Comparison of ENCODE assay signal across 8 cellular contexts in the genomic region with DNA sequence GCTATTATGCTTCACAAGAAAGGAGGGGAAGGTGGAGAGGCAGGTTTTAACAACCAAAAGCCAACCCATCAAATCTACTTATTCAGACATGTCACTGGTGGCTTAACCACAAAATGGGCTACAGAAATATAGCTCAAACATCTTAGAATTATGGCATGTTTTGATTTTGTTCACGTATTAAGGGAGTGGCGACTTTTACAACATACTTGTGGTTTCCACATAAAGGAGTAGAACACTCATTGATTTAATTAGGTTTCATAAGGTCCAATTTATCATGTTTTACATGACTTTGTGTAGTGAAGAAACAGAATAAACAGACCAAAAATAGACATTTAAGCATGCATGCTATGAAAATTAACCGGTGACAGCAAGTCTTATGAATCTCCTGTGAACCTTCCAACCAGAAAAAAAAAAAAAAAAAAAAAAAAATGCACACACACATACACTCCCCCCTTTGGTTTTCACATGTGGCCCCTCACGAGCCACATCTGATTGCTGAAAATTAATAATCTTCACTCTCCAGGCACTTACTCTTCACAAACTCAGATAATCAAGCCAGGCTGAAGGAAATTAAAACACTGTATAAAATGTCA. TPM values are rescaled to one million over a fixed set of nuclear protein-coding genes. Genes with fewer than 3 reads are reported as not detected.
A peak's percentile ranks its signal among the peaks of the same experiment; 100 is the strongest.
DNase-seq lines count a peak whose midpoint lies in the region; ATAC-seq and TF ChIP-seq lines count a peak whose summit lies in the region.

No MANE protein-coding gene starts in this region.

- peaks cover 0 to 12% (median 0%) of the 10 kb centered on the region in 11 experiments; a peak in 3 of 22 replicates for H3K27me3 ChIP-seq in BLaER1 treated with 17β-estradiol and CSF1 and Interleukin-3, amounts not matched to agents 10 nM and 100 nM
- H3K27me3 ChIP-seq in mesendoderm (ENCODE audit: insufficient read depth, low read length, poor library complexity) (no peaks in the 10 kb centered on the region), brain microvascular endothelial cell (replicated peaks) (no peaks in the 10 kb centered on the region)
- peaks cover 0 to 5% of the 10 kb centered on the region in 2 donors for H3K27me3 ChIP-seq in naive thymus-derived CD4-positive, alpha-beta T cell (ENCODE audit: control insufficient read depth in 2 of 2, insufficient read depth in 2 of 2, low read length in 2 of 2)

- POLR2A ChIA-PET in naive thymus-derived CD4-positive, alpha-beta T cell (lab: Charles Lee), result no interaction called here

- H3K23ac ChIP-seq in mesendoderm (ENCODE audit: low read length), result no peak overlapping the region

- peak overlapping the region; percentile 26 for H3K4me3 Mint-ChIP-seq in chondrocyte (ENCODE audit: unreplicated experiment)
- no peak overlapping the region for H3K4me3 Mint-ChIP-seq in stimulated activated effector memory CD8-positive, alpha-beta T cell treated with anti-CD3 and anti-CD28 coated beads, Interleukin-12 subunit alpha, Interleukin-12 subunit beta, amount 100 ng/mL, for 72 hours
- H3K4me3 Mint-ChIP-seq in naive thymus-derived CD4-positive, alpha-beta T cell, result no peak overlapping the region

- H3K4me1 ChIP-seq in BLaER1 treated with 17β-estradiol and CSF1 and Interleukin-3, amounts not matched to agents 10 nM and 100 nM, result peaks cover 50 to 100% (median 89%) of the 10 kb centered on the region in 10 experiments
- peaks cover 33% of the 10 kb centered on the region for H3K4me1 ChIP-seq in mesendoderm (ENCODE audit: control insufficient read depth, low read depth, low read length)
- H3K4me1 ChIP-seq in naive thymus-derived CD4-positive, alpha-beta T cell (ENCODE audit: control insufficient read depth in 2 of 2, insufficient read depth in 2 of 2, low read length in 2 of 2), result no peaks in the 10 kb centered on the region

- no peaks in the 10 kb centered on the region for H3K9me3 ChIP-seq in BLaER1 treated with 17β-estradiol and CSF1 and Interleukin-3, amounts not matched to agents 10 nM and 100 nM (replicated peaks in 1 of 11)
- no peaks in the 10 kb centered on the region for H3K9me3 ChIP-seq in naive thymus-derived CD4-positive, alpha-beta T cell (ENCODE audit: control insufficient read depth in 2 of 3, low read length in 3 of 3)

- no peaks in the 10 kb centered on the region for H3K4me1 Mint-ChIP-seq in chondrocyte (ENCODE audit: low read depth)
- H3K4me1 Mint-ChIP-seq in stimulated activated effector memory CD8-positive, alpha-beta T cell treated with anti-CD3 and anti-CD28 coated beads, Interleukin-12 subunit alpha, Interleukin-12 subunit beta, amount 100 ng/mL, for 72 hours, result no peaks in the 10 kb centered on the region
- peaks cover 0 to 3% (median 1%) of the 10 kb centered on the region in 7 donors for H3K4me1 Mint-ChIP-seq in naive thymus-derived CD4-positive, alpha-beta T cell

- WGBS in mesendoderm (ENCODE audit: extremely low coverage, insufficient coverage, low lambda C conversion rate), result no CpG with 5 or more reads among the region's 4 CpGs

- CTCF ChIA-PET in naive thymus-derived CD4-positive, alpha-beta T cell (lab: Charles Lee), result no interaction called here

- H4K5ac ChIP-seq in mesendoderm (ENCODE audit: low read length), result no peak overlapping the region

- peaks cover 0 to 83% (median 4%) of the 10 kb centered on the region in 11 experiments; a peak in 8 of 22 replicates for H4K20me1 ChIP-seq in BLaER1 treated with 17β-estradiol and CSF1 and Interleukin-3, amounts not matched to agents 10 nM and 100 nM

- no peak overlapping the region for H3K27ac Mint-ChIP-seq in chondrocyte (ENCODE audit: unreplicated experiment)
- no peak overlapping the region for H3K27ac Mint-ChIP-seq in stimulated activated effector memory CD8-positive, alpha-beta T cell treated with anti-CD3 and anti-CD28 coated beads, Interleukin-12 subunit alpha, Interleukin-12 subunit beta, amount 100 ng/mL, for 72 hours
- no peak overlapping the region for H3K27ac Mint-ChIP-seq in naive thymus-derived CD4-positive, alpha-beta T cell

- no peak overlapping the region for H2BK5ac ChIP-seq in mesendoderm (ENCODE audit: low read length)

- H3K36me3 Mint-ChIP-seq in chondrocyte (ENCODE audit: low read depth), result no peaks in the 10 kb centered on the region
- no peaks in the 10 kb centered on the region for H3K36me3 Mint-ChIP-seq in stimulated activated effector memory CD8-positive, alpha-beta T cell treated with anti-CD3 and anti-CD28 coated beads, Interleukin-12 subunit alpha, Interleukin-12 subunit beta, amount 100 ng/mL, for 72 hours
- H3K36me3 Mint-ChIP-seq in naive thymus-derived CD4-positive, alpha-beta T cell, result no peaks in the 10 kb centered on the region

- H3K18ac ChIP-seq in mesendoderm (ENCODE audit: low read length), result peak overlapping the region; percentile 75

- H3K79me2 ChIP-seq in mesendoderm (ENCODE audit: control insufficient read depth, insufficient read depth, low read length), result peaks cover 58% of the 10 kb centered on the region

- no peak overlapping the region for H2AK5ac ChIP-seq in mesendoderm (ENCODE audit: low read length)

- peak; percentile 87 for DNase-seq in LoVo (ENCODE audit: low spot score)
- DNase-seq in chondrocyte (ENCODE audit: low spot score), result no peak
- no peak for DNase-seq in mesendoderm
- DNase-seq in stimulated activated effector memory CD8-positive, alpha-beta T cell treated with anti-CD3 and anti-CD28 coated beads, Interleukin-12 subunit alpha, Interleukin-12 subunit beta, amount 100 ng/mL, for 72 hours (ENCODE audit: low spot score in 2 of 2), result no peak
- no peak for DNase-seq in brain microvascular endothelial cell
- no peak for DNase-seq in activated CD4-positive, alpha-beta T cell treated with anti-CD3 and anti-CD28 coated beads for 48 hours
- no peak for DNase-seq in naive thymus-derived CD4-positive, alpha-beta T cell

- peak overlapping the region in 5 of 10 experiments; percentile 74 to 98 (median 80); a peak in 9 of 20 replicates for H3K4me3 ChIP-seq in BLaER1 treated with 17β-estradiol and CSF1 and Interleukin-3, amounts not matched to agents 10 nM and 100 nM
- H3K4me3 ChIP-seq in mesendoderm (ENCODE audit: low read length) (no peak overlapping the region), brain microvascular endothelial cell (ENCODE audit: low read depth, low read length) (no peak overlapping the region)
- H3K4me3 ChIP-seq in naive thymus-derived CD4-positive, alpha-beta T cell (ENCODE audit: low read length), result no peak overlapping the region

- H3K79me1 ChIP-seq in mesendoderm (ENCODE audit: low read length), result no peaks in the 10 kb centered on the region

- peak overlapping the region; percentile 92 to 100 (median 96); a peak in 21 of 22 replicates for H3K4me2 ChIP-seq in BLaER1 treated with 17β-estradiol and CSF1 and Interleukin-3, amounts not matched to agents 10 nM and 100 nM
- no peak overlapping the region for H3K4me2 ChIP-seq in mesendoderm (ENCODE audit: low read length)

- H2BK120ac ChIP-seq in mesendoderm (ENCODE audit: low read depth, low read length), result no peak overlapping the region

- ATAC-seq in stimulated activated effector memory CD8-positive, alpha-beta T cell treated with anti-CD3 and anti-CD28 coated beads, Interleukin-12 subunit alpha, Interleukin-12 subunit beta, amount 100 ng/mL, for 72 hours, result no peak
- no peak for ATAC-seq in naive thymus-derived CD4-positive, alpha-beta T cell

- peak overlapping the region; percentile 8 for H3K56ac ChIP-seq in mesendoderm (ENCODE audit: low read length)

- in situ Hi-C loops in brain microvascular endothelial cell (cut with HindIII; ENCODE audit: low pct_ligation_motif_present, low sequenced_read_pairs), result no loop called here

- peaks cover 0 to 57% (median 0%) of the 10 kb centered on the region in 11 experiments; a peak in 2 of 22 replicates for H3K36me3 ChIP-seq in BLaER1 treated with 17β-estradiol and CSF1 and Interleukin-3, amounts not matched to agents 10 nM and 100 nM
- H3K36me3 ChIP-seq in mesendoderm (ENCODE audit: control insufficient read depth, insufficient read depth, low read length) (no peaks in the 10 kb centered on the region), brain microvascular endothelial cell (replicated peaks) (no peaks in the 10 kb centered on the region)
- H3K36me3 ChIP-seq in naive thymus-derived CD4-positive, alpha-beta T cell (ENCODE audit: control insufficient read depth in 2 of 3, insufficient read depth in 3 of 3, low read length in 3 of 3), result no peaks in the 10 kb centered on the region

- intact Hi-C loops in naive thymus-derived CD4-positive, alpha-beta T cell (cut with micrococcal nuclease), result loop anchor here in 1 of 2 donors (10.0 kb wide), 1 partner anchor 96 kb away; no protein-coding TSS in a partner anchor

- no peak overlapping the region for H4K8ac ChIP-seq in mesendoderm (ENCODE audit: low read depth, low read length)

- peak overlapping the region in 4 of 11 experiments; percentile 4 to 88 (median 86); a peak in 7 of 22 replicates for H3K9ac ChIP-seq in BLaER1 treated with 17β-estradiol and CSF1 and Interleukin-3, amounts not matched to agents 10 nM and 100 nM
- H3K9ac ChIP-seq in mesendoderm (ENCODE audit: low read length), result no peak overlapping the region

- no peak overlapping the region for H3K4ac ChIP-seq in mesendoderm (ENCODE audit: low read depth, low read length)

- H3K9me3 Mint-ChIP-seq in chondrocyte (ENCODE audit: low read depth), result no peaks in the 10 kb centered on the region
- peaks cover 1% of the 10 kb centered on the region for H3K9me3 Mint-ChIP-seq in stimulated activated effector memory CD8-positive, alpha-beta T cell treated with anti-CD3 and anti-CD28 coated beads, Interleukin-12 subunit alpha, Interleukin-12 subunit beta, amount 100 ng/mL, for 72 hours
- peaks cover 0 to 8% (median 0%) of the 10 kb centered on the region in 11 donors for H3K9me3 Mint-ChIP-seq in naive thymus-derived CD4-positive, alpha-beta T cell

- peak overlapping the region; percentile 11 for H2BK15ac ChIP-seq in mesendoderm (replicated peaks; ENCODE audit: low read depth)

- H3K27me3 Mint-ChIP-seq in chondrocyte (ENCODE audit: low read depth), result no peaks in the 10 kb centered on the region
- H3K27me3 Mint-ChIP-seq in naive thymus-derived CD4-positive, alpha-beta T cell, result peaks cover 7 to 21% (median 17%) of the 10 kb centered on the region in 5 donors

- H3K27ac ChIP-seq in BLaER1 treated with 17β-estradiol and CSF1 and Interleukin-3, amounts not matched to agents 10 nM and 100 nM, result peak overlapping the region in 4 of 11 experiments; percentile 1 to 37 (median 14); a peak in 3 of 22 replicates
- no peak overlapping the region for H3K27ac ChIP-seq in mesendoderm (ENCODE audit: low read depth, low read length)
- H3K27ac ChIP-seq in brain microvascular endothelial cell, result no peak overlapping the region
- no peak overlapping the region for H3K27ac ChIP-seq in naive thymus-derived CD4-positive, alpha-beta T cell (ENCODE audit: low read depth, low read length)

- TF ChIP-seq CTCF in chondrocyte (IDR thresholded peaks at IDR 0.05) (no peak), brain microvascular endothelial cell (IDR thresholded peaks at IDR 0.05; ENCODE audit: low read depth, low read length, missing control alignments) (no peak)

RNA-seq across cellular contexts. Expression of gene ZNF608, which starts 5.4 kb away (rescaled TPM):
- total RNA-seq in chondrocyte, result 20.7 to 36.3 TPM (median 23.8 TPM) in 3 replicates
- polyA plus RNA-seq in mesendoderm (2013, experiment 1 of 2), result 45.0 TPM
- polyA plus RNA-seq in mesendoderm (2013, experiment 2 of 2), result 42.8 TPM
- total RNA-seq in naive thymus-derived CD4-positive, alpha-beta T cell, result 1 to 10 TPM in 1 of 5 experiments, under 1 TPM in 1, not detected in 3; 0.90 to 1.5 TPM
- polyA plus RNA-seq in naive thymus-derived CD4-positive, alpha-beta T cell, result not detected
